Comparison of ENCODE assay signal across 1 cellular context in the genomic region with DNA sequence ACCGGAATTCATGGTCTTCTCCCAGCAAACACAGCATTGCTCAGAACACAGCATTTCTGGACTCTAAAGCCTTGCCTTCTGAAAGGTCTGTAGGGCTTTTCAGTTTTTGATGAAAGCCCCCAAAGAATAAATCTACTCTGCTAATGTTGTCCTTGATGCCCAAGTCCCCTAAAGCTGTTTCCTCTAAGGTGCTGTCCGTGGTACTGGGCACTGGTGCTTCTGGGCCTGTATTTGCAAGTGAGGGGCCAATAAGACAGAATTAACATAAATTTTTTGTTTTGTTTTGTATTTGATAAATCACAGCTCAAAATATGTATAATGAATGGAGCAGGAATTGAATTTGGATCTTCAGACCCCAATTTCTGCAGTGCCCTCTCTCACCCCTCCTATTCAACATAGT.
TF ChIP-seq lines count a peak whose summit lies in the region.

No MANE protein-coding gene starts in this region.

TF ChIP-seq in IMR-90, 13 proteins besides CTCF, POLR2A, EP300 and RAD21:
- TF ChIP-seq MAFK (IDR thresholded peaks at IDR 0.05; ENCODE audit: low read depth, low read length) (no peak), RFX5 (IDR thresholded peaks at IDR 0.05; ENCODE audit: low read depth, low read length) (no peak), CHD1 (IDR thresholded peaks at IDR 0.05; ENCODE audit: low read depth, low read length) (no peak)
